In the genomic region with DNA sequence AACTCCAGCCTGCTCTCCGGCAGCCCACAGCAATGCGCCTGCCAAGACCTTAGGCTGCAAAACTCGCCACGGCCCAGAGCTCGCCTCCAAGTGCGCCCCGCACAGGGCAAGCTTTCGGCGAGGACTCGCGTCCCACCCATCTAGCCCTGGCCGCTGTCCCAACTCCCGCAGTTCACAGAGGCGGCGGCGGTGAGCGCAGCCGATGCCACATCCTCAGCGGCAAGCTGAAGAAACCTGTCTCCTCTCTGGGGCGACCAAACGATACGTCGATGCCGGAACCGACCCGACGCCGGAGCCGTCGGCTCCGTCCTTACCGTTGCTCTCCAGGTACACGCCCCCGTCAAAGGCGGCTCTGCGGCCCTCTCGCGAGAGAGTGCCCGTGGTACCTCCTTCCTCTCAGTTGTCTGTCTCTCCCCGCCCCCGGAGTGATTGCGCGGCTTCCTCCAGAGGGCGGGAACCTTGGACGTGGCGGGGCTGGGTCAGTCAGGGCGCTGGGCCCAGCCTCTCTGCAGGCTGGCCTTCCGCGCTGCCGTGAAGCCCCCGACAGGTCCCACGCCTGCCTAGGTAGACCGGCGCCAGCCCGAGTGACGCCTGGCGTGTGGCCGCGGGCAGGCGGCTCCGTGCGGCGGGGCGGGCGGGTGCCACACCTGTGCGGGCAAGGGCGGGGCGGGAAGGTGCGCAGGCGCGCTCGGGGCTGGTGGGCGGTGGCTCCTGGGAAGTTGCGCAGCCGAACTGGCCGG, we compare ENCODE assay signal across 8 cellular contexts. TPM values are rescaled to one million over a fixed set of nuclear protein-coding genes. Genes with fewer than 3 reads are reported as not detected.
DNase-seq lines count a peak whose midpoint lies in the region; ATAC-seq, FAIRE-seq and TF ChIP-seq lines count a peak whose summit lies in the region.

No MANE protein-coding gene starts in this region.

- peak overlapping the region; percentile 95 for H3K27ac ChIP-seq in HUES48 (ENCODE audit: low read depth, low read length)
- peak overlapping the region; percentile 55 for H3K27ac ChIP-seq in endodermal cell (ENCODE audit: low read depth, low read length)

- peaks cover 43% of the 10 kb centered on the region for H3K4me1 Mint-ChIP-seq in endodermal cell

- no peaks in the 10 kb centered on the region for H3K9me3 ChIP-seq in HUES48 (ENCODE audit: control insufficient read depth, insufficient read depth, low read length)
- H3K9me3 ChIP-seq in endodermal cell (ENCODE audit: control insufficient read depth, low read length) = peaks cover 9% of the 10 kb centered on the region

- H3K36me3 Mint-ChIP-seq in endodermal cell (ENCODE audit: low read depth) = peaks cover 21% of the 10 kb centered on the region

- ATAC-seq in GM21423 (IDR thresholded peaks at IDR 0.05; ENCODE audit: unreplicated experiment) = peak; percentile 90

- peak overlapping the region; percentile 99 for H3K27ac Mint-ChIP-seq in endodermal cell

- no peak for TF ChIP-seq CTCF in D721Med (IDR thresholded peaks at IDR 0.05; ENCODE audit: insufficient read depth, missing control alignments)
- TF ChIP-seq CTCF in endodermal cell (conservative IDR thresholded peaks at IDR 0.05) = peak; percentile 40

- WGBS in endodermal cell (ENCODE audit: insufficient coverage in 1 of 2, insufficient read length in 1 of 2), 2 experiments = 0% methylated on average over 23 to 76 of the region's 76 CpGs

- no peak for FAIRE-seq in D721Med (lab: Jason Lieb, UNC)

- H3K27me3 ChIP-seq in HUES48 (ENCODE audit: control insufficient read depth, insufficient read depth, low read length) (no peaks in the 10 kb centered on the region), endodermal cell (ENCODE audit: control insufficient read depth, insufficient read depth, low read length, poor library complexity, severe bottlenecking) (no peaks in the 10 kb centered on the region)

- H3K9ac ChIP-seq in HUES48 (ENCODE audit: low read depth, low read length) = peak overlapping the region; percentile 89
- H3K9ac ChIP-seq in endodermal cell (ENCODE audit: extremely low read depth, low read length, poor library complexity, severe bottlenecking) = peak overlapping the region; percentile 87

- H3K36me3 ChIP-seq in HUES48 (ENCODE audit: control insufficient read depth, insufficient read depth, low read length) (no peaks in the 10 kb centered on the region), endodermal cell (ENCODE audit: control insufficient read depth, insufficient read depth, low read length) (peaks cover 14% of the 10 kb centered on the region)

- peaks cover 3% of the 10 kb centered on the region for H3K9me3 Mint-ChIP-seq in endodermal cell

- H3K4me1 ChIP-seq in HUES48 (ENCODE audit: control insufficient read depth, insufficient read depth, low read length) (peaks cover 28% of the 10 kb centered on the region), endodermal cell (ENCODE audit: control insufficient read depth, insufficient read depth, low read length) (peaks cover 4% of the 10 kb centered on the region)

- peak overlapping the region; percentile 91 for H3K4me3 Mint-ChIP-seq in endodermal cell

- H3K4me3 ChIP-seq in HUES48 (ENCODE audit: low read depth, low read length) (peak overlapping the region; percentile 96), endodermal cell (ENCODE audit: low read length) (peak overlapping the region; percentile 97)

- peak; percentile 82 for DNase-seq in D721Med (ENCODE audit: insufficient read length, low spot score)
- DNase-seq in NOMO-1 treated with dmso at 0.1 percent for 144 hours (lab: John Stamatoyannopoulos, UW; ENCODE audit: unreplicated experiment) = peak; percentile 97
- peak; percentile 90 for DNase-seq in activated CD8-positive, alpha-beta memory T cell treated with anti-CD3 and anti-CD28 coated beads, Interleukin-2, amount 50 U/mL, for 24 hours (ENCODE audit: extremely low read depth)
- DNase-seq in endodermal cell = peak; percentile 99
- DNase-seq in mesenteric fat pad (ENCODE audit: low spot score) = peak; percentile 99
- DNase-seq in stimulated activated CD8-positive, alpha-beta memory T cell treated with anti-CD3 and anti-CD28 coated beads, Interleukin-15, amount 100 ng/mL, for 1 hour (ENCODE audit: low read depth) = peak; percentile 93

- H3K27me3 Mint-ChIP-seq in endodermal cell (ENCODE audit: insufficient read depth) = no peaks in the 10 kb centered on the region

RNA-seq across cellular contexts. Expression of a gene that starts 0.4 kb away (rescaled TPM):
- total RNA-seq in endodermal cell (10 to 100 TPM in 1 of 2 donors, 1 to 10 TPM in 1; 8.7 to 11.4 TPM), mesenteric fat pad (7.1 TPM)
- polyA plus RNA-seq in endodermal cell (2013, experiment 1 of 2) = 6.3 TPM
- polyA plus RNA-seq in endodermal cell (2013, experiment 2 of 2) = 6.0 TPM

Comparison
In these comparisons a context has a peak if more than half of its experiments do, and no peak if none do; other contexts are left out.
1. Peak in every context shown above with its lines: DNase-seq, ATAC-seq, H3K4me3 ChIP-seq and H3K27ac ChIP-seq.